Comparison of ENCODE assay signal across 1 cellular context in the genomic region with DNA sequence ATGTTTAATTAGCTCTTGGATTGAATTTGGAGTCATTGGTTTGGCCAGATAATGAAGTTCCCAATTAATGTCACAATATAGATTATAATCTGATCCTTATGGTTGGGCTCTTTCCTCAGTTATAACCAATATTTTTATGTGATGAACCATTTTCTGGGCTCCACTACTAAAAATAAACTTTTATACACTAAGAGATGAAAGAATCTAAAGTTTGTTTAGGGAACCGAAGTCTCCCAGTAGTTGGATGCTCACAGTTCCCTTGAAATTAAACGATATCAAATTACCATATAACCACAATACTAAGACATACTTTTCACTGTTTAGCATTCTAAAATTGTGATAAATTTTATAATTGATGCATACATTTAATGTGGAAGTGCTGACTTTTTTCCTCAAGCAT.
TF ChIP-seq lines count a peak whose summit lies in the region.

No MANE protein-coding gene starts in this region.

TF ChIP-seq in IMR-90, 13 proteins besides CTCF, POLR2A, EP300 and RAD21 (continued from another document):
- no peak for TF ChIP-seq CHD1 (IDR thresholded peaks at IDR 0.05; ENCODE audit: low read depth, low read length)
- no peak for TF ChIP-seq USF2 (IDR thresholded peaks at IDR 0.05; ENCODE audit: low read depth, low read length)
- no peak for TF ChIP-seq NFE2L2 (IDR thresholded peaks at IDR 0.05; ENCODE audit: low read depth, low read length)
- no peak for TF ChIP-seq BHLHE40 (IDR thresholded peaks at IDR 0.05; ENCODE audit: low read depth, low read length)
- TF ChIP-seq RFX5 (IDR thresholded peaks at IDR 0.05; ENCODE audit: low read depth, low read length), result no peak
- TF ChIP-seq SMC3 (IDR thresholded peaks at IDR 0.05; ENCODE audit: low read depth, low read length), result no peak
- TF ChIP-seq ELK1 (IDR thresholded peaks at IDR 0.05; ENCODE audit: borderline replicate concordance, low read depth, low read length), result no peak
- TF ChIP-seq FOS (IDR thresholded peaks at IDR 0.05; ENCODE audit: low read depth, low read length), result no peak
